ENCODE assay signal across 1 cellular context in the genomic region with DNA sequence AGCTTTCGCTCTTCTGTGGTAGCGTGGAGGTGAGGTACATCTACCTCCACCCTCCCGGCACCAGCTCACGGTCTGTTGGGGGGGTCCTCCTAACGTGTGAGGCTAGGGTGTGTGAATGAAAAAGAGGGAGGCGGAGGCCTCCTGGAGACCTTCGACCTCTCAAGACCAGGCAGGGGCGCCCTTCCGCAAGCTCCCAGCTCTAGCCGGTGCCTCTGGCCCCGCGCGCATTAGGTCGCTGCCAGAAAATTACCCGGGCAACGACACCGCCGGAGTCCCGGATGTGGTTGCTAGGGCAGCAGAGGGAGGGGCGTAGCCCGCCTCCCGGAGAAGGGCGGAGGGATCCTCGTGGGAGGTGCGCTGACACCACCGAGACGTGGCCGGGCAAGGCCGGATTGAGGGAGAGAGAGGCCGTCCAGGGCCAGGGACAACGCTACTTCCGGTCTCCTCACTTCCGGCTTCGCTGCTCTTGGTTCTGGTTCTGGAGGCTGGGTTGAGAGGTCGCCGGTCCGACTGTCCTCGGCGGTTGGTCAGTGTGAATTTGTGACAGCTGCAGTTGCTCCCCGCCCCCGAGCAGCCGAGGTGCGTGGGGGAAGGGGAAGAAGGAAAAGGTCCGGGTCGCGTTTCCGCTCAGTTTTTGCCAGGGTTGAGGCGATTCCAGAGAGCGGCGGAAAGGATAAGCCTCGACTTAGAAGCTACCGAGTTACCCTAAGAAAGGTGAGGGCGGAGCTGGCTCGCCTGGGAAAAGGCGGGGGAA.
TF ChIP-seq lines count a peak whose summit lies in the region.

A gene with protein sequence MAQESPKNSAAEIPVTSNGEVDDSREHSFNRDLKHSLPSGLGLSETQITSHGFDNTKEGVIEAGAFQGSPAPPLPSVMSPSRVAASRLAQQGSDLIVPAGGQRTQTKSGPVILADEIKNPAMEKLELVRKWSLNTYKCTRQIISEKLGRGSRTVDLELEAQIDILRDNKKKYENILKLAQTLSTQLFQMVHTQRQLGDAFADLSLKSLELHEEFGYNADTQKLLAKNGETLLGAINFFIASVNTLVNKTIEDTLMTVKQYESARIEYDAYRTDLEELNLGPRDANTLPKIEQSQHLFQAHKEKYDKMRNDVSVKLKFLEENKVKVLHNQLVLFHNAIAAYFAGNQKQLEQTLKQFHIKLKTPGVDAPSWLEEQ (plus strand): TSS at position 442 of the 754 bp plus-strand sequence. CDS start 49,680 bp downstream, outside the sequence.
A gene (minus strand): TSS at position 218 of the 754 bp plus-strand sequence. CDS start 8,726 bp downstream, outside the sequence.

TF ChIP-seq in HepG2, 621 proteins besides CTCF, POLR2A, EP300 and RAD21 (continued from another document and continues in another):
- TF ChIP-seq, protein P1, sequence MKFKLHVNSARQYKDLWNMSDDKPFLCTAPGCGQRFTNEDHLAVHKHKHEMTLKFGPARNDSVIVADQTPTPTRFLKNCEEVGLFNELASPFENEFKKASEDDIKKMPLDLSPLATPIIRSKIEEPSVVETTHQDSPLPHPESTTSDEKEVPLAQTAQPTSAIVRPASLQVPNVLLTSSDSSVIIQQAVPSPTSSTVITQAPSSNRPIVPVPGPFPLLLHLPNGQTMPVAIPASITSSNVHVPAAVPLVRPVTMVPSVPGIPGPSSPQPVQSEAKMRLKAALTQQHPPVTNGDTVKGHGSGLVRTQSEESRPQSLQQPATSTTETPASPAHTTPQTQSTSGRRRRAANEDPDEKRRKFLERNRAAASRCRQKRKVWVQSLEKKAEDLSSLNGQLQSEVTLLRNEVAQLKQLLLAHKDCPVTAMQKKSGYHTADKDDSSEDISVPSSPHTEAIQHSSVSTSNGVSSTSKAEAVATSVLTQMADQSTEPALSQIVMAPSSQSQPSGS (CRISPR knock-in tag; IDR thresholded peaks at IDR 0.05), result peak; percentile 70; the same call in 1 of the 2 replicates
- TF ChIP-seq, protein P2, sequence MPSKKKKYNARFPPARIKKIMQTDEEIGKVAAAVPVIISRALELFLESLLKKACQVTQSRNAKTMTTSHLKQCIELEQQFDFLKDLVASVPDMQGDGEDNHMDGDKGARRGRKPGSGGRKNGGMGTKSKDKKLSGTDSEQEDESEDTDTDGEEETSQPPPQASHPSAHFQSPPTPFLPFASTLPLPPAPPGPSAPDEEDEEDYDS (CRISPR knock-in tag; IDR thresholded peaks at IDR 0.05), result peak; percentile 83
- TF ChIP-seq FOSL1 (CRISPR knock-in tag; IDR thresholded peaks at IDR 0.05; ENCODE audit: borderline replicate concordance), result no peak
- peak; percentile 49 for TF ChIP-seq PHF5A (CRISPR knock-in tag; IDR thresholded peaks at IDR 0.05; ENCODE audit: low read depth, unreplicated experiment)
- peak; percentile 59; the same call in 1 of the 2 replicates for TF ChIP-seq KDM5B (CRISPR knock-in tag; IDR thresholded peaks at IDR 0.05; ENCODE audit: borderline replicate concordance)
- TF ChIP-seq, protein P3, sequence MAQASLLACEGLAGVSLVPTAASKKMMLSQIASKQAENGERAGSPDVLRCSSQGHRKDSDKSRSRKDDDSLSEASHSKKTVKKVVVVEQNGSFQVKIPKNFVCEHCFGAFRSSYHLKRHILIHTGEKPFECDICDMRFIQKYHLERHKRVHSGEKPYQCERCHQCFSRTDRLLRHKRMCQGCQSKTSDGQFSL (CRISPR knock-in tag; IDR thresholded peaks at IDR 0.05), result peak; percentile 87
- TF ChIP-seq NR3C1 (CRISPR knock-in tag; IDR thresholded peaks at IDR 0.05), result no peak
- TF ChIP-seq, protein P4, sequence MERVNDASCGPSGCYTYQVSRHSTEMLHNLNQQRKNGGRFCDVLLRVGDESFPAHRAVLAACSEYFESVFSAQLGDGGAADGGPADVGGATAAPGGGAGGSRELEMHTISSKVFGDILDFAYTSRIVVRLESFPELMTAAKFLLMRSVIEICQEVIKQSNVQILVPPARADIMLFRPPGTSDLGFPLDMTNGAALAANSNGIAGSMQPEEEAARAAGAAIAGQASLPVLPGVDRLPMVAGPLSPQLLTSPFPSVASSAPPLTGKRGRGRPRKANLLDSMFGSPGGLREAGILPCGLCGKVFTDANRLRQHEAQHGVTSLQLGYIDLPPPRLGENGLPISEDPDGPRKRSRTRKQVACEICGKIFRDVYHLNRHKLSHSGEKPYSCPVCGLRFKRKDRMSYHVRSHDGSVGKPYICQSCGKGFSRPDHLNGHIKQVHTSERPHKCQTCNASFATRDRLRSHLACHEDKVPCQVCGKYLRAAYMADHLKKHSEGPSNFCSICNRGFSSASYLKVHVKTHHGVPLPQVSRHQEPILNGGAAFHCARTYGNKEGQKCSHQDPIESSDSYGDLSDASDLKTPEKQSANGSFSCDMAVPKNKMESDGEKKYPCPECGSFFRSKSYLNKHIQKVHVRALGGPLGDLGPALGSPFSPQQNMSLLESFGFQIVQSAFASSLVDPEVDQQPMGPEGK (CRISPR knock-in tag; IDR thresholded peaks at IDR 0.05), result peak; percentile 90; the same call in 1 of the 2 replicates
- TF ChIP-seq, protein P5, sequence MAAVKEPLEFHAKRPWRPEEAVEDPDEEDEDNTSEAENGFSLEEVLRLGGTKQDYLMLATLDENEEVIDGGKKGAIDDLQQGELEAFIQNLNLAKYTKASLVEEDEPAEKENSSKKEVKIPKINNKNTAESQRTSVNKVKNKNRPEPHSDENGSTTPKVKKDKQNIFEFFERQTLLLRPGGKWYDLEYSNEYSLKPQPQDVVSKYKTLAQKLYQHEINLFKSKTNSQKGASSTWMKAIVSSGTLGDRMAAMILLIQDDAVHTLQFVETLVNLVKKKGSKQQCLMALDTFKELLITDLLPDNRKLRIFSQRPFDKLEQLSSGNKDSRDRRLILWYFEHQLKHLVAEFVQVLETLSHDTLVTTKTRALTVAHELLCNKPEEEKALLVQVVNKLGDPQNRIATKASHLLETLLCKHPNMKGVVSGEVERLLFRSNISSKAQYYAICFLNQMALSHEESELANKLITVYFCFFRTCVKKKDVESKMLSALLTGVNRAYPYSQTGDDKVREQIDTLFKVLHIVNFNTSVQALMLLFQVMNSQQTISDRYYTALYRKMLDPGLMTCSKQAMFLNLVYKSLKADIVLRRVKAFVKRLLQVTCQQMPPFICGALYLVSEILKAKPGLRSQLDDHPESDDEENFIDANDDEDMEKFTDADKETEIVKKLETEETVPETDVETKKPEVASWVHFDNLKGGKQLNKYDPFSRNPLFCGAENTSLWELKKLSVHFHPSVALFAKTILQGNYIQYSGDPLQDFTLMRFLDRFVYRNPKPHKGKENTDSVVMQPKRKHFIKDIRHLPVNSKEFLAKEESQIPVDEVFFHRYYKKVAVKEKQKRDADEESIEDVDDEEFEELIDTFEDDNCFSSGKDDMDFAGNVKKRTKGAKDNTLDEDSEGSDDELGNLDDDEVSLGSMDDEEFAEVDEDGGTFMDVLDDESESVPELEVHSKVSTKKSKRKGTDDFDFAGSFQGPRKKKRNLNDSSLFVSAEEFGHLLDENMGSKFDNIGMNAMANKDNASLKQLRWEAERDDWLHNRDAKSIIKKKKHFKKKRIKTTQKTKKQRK (IDR thresholded peaks at IDR 0.05; ENCODE audit: low read length), result no peak
- no peak for TF ChIP-seq KDM6A (CRISPR knock-in tag; IDR thresholded peaks at IDR 0.05; ENCODE audit: low read depth)
- TF ChIP-seq SMC3 (IDR thresholded peaks at IDR 0.05; ENCODE audit: low read length), result no peak
- no peak for TF ChIP-seq NR1H2 (CRISPR knock-in tag; IDR thresholded peaks at IDR 0.05; ENCODE audit: borderline replicate concordance, low read depth)
- TF ChIP-seq, protein P6, sequence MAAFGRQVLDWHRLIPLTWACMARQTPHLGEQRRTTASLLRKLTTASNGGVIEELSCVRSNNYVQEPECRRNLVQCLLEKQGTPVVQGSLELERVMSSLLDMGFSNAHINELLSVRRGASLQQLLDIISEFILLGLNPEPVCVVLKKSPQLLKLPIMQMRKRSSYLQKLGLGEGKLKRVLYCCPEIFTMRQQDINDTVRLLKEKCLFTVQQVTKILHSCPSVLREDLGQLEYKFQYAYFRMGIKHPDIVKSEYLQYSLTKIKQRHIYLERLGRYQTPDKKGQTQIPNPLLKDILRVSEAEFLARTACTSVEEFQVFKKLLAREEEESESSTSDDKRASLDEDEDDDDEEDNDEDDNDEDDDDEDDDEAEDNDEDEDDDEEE (CRISPR knock-in tag; IDR thresholded peaks at IDR 0.05), result no peak
- TF ChIP-seq NFE2L2 (IDR thresholded peaks at IDR 0.05; ENCODE audit: low read length), result no peak
- peak; percentile 69; the same call in 1 of the 2 replicates for TF ChIP-seq ZFP36L1 (CRISPR knock-in tag; IDR thresholded peaks at IDR 0.05)
- no peak for TF ChIP-seq ZNF235 (CRISPR knock-in tag; IDR thresholded peaks at IDR 0.05; ENCODE audit: borderline replicate concordance)
- TF ChIP-seq JDP2 (CRISPR knock-in tag; IDR thresholded peaks at IDR 0.05; ENCODE audit: borderline replicate concordance), result no peak
- no peak for TF ChIP-seq ZNF883 (CRISPR knock-in tag; IDR thresholded peaks at IDR 0.05; ENCODE audit: not compliant biosample characterization)
- no peak; the same call in 1 of the 2 replicates for TF ChIP-seq SP4 (CRISPR knock-in tag; IDR thresholded peaks at IDR 0.05)
- TF ChIP-seq, protein P7, sequence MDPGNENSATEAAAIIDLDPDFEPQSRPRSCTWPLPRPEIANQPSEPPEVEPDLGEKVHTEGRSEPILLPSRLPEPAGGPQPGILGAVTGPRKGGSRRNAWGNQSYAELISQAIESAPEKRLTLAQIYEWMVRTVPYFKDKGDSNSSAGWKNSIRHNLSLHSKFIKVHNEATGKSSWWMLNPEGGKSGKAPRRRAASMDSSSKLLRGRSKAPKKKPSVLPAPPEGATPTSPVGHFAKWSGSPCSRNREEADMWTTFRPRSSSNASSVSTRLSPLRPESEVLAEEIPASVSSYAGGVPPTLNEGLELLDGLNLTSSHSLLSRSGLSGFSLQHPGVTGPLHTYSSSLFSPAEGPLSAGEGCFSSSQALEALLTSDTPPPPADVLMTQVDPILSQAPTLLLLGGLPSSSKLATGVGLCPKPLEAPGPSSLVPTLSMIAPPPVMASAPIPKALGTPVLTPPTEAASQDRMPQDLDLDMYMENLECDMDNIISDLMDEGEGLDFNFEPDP (CRISPR knock-in tag; conservative IDR thresholded peaks at IDR 0.05), result no peak
- peak; percentile 85 for TF ChIP-seq HNRNPLL (IDR thresholded peaks at IDR 0.05; ENCODE audit: low read depth, low read length, poor library complexity, severe bottlenecking)
- no peak for TF ChIP-seq KLF11 (CRISPR knock-in tag; IDR thresholded peaks at IDR 0.05)
- TF ChIP-seq CHD2 (IDR thresholded peaks at IDR 0.05; ENCODE audit: low read depth, low read length), result peak; percentile 37; the same call in 1 of the 2 replicates
- TF ChIP-seq, protein P8, sequence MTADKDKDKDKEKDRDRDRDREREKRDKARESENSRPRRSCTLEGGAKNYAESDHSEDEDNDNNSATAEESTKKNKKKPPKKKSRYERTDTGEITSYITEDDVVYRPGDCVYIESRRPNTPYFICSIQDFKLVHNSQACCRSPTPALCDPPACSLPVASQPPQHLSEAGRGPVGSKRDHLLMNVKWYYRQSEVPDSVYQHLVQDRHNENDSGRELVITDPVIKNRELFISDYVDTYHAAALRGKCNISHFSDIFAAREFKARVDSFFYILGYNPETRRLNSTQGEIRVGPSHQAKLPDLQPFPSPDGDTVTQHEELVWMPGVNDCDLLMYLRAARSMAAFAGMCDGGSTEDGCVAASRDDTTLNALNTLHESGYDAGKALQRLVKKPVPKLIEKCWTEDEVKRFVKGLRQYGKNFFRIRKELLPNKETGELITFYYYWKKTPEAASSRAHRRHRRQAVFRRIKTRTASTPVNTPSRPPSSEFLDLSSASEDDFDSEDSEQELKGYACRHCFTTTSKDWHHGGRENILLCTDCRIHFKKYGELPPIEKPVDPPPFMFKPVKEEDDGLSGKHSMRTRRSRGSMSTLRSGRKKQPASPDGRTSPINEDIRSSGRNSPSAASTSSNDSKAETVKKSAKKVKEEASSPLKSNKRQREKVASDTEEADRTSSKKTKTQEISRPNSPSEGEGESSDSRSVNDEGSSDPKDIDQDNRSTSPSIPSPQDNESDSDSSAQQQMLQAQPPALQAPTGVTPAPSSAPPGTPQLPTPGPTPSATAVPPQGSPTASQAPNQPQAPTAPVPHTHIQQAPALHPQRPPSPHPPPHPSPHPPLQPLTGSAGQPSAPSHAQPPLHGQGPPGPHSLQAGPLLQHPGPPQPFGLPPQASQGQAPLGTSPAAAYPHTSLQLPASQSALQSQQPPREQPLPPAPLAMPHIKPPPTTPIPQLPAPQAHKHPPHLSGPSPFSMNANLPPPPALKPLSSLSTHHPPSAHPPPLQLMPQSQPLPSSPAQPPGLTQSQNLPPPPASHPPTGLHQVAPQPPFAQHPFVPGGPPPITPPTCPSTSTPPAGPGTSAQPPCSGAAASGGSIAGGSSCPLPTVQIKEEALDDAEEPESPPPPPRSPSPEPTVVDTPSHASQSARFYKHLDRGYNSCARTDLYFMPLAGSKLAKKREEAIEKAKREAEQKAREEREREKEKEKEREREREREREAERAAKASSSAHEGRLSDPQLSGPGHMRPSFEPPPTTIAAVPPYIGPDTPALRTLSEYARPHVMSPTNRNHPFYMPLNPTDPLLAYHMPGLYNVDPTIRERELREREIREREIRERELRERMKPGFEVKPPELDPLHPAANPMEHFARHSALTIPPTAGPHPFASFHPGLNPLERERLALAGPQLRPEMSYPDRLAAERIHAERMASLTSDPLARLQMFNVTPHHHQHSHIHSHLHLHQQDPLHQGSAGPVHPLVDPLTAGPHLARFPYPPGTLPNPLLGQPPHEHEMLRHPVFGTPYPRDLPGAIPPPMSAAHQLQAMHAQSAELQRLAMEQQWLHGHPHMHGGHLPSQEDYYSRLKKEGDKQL (CRISPR knock-in tag; IDR thresholded peaks at IDR 0.05; ENCODE audit: low read depth), result no peak
- TF ChIP-seq JARID2 (CRISPR knock-in tag; IDR thresholded peaks at IDR 0.05; ENCODE audit: insufficient replicate concordance), result peak; percentile 46
- TF ChIP-seq RBFOX2 (IDR thresholded peaks at IDR 0.05; ENCODE audit: low read depth, low read length), result peak; percentile 71
- TF ChIP-seq, protein P9, sequence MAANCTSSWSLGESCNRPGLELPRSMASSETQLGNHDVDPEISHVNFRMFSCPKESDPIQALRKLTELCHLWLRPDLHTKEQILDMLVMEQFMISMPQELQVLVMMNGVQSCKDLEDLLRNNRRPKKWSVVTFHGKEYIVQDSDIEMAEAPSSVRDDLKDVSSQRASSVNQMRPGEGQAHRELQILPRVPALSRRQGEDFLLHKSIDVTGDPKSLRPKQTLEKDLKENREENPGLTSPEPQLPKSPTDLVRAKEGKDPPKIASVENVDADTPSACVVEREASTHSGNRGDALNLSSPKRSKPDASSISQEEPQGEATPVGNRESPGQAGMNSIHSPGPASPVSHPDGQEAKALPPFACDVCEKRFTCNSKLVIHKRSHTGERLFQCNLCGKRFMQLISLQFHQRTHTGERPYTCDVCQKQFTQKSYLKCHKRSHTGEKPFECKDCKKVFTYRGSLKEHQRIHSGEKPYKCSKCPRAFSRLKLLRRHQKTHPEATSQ (CRISPR knock-in tag; IDR thresholded peaks at IDR 0.05; ENCODE audit: borderline replicate concordance), result no peak; the same call in 1 of the 2 replicates
- no peak for TF ChIP-seq CBFB (CRISPR knock-in tag; IDR thresholded peaks at IDR 0.05)
- TF ChIP-seq ZNF333 (CRISPR knock-in tag; IDR thresholded peaks at IDR 0.05; ENCODE audit: borderline replicate concordance), result no peak
